Comparison of ENCODE assay signal across 4 cellular contexts in the genomic region with DNA sequence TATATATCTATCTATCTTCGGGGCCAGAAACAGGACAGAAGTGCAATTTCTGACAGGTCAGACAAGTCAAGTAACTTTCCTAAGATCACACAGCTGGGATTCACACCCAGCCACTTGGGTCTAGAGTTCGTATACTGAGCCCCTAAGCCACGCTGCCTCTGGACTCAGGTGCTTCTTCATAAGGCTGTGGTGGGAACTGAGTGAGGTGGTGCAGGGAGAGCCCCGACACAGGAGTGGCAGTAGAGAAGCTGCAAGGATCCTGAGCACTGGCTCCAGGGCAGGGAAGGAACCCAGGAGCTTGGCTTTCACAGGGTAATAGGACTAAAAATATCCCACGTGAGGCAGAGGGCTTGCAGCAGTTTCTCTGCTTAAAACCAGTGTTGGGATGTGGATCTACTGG. TPM values are rescaled to one million over a fixed set of nuclear protein-coding genes. Genes with fewer than 3 reads are reported as not detected.
"Had no signal": no experiment of that assay in that cellular context is flagged by ENCODE, and none has a peak within 500 bp of the region (broad histone marks: within the 10 kb centered on the region; RNA-seq: fewer than 3 reads in every experiment).

No MANE protein-coding gene starts in this region.

- ATAC-seq: GM12878 had no signal

- H3K4me3 ChIP-seq: GM12878 had no signal

- DNase-seq: GDM1, GF-D8 had no signal

RNA-seq across cellular contexts. Expression of a gene that starts 33.8 kb away (rescaled TPM):
- total RNA-seq: G401, GM12878 had no signal
